Comparison of ENCODE assay signal across 14 cellular contexts in the genomic region with DNA sequence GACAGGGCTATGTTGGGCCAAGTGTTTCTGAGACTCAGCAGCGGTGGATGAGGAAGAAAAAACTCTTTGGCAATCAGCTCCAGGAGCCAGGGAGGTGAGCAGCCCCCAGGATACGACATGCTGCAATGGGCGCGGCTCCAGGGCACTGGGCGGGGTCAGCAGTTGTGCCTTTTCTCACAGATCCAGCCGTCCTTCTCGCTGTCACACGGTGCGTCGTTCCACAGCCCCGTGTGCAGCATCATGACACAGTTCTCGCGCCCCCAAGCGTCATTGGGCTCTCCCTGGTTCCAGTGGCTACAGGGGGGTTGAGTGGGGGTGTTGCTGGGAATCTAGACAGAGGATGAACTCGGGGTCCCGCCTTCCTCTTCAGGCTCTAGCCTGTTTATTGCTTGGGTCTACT. TPM values are rescaled to one million over a fixed set of nuclear protein-coding genes. Genes with fewer than 3 reads are reported as not detected.
A peak's percentile ranks its signal among the peaks of the same experiment; 100 is the strongest.
DNase-seq lines count a peak whose midpoint lies in the region; ATAC-seq and TF ChIP-seq lines count a peak whose summit lies in the region.
"Had no signal": no experiment of that assay in that cellular context is flagged by ENCODE, and none has a peak within 500 bp of the region (broad histone marks: within the 10 kb centered on the region; RNA-seq: fewer than 3 reads in every experiment).

No MANE protein-coding gene starts in this region.

- H3K36me3 Mint-ChIP-seq in naive B cell = peaks cover 0 to 7% of the 10 kb centered on the region in 2 donors

- no peak for TF ChIP-seq POLR2A in GM18505 (IDR thresholded peaks at IDR 0.05; ENCODE audit: borderline replicate concordance, extremely low read depth, insufficient read depth, insufficient read length)

- DNase-seq in SIG-M5 treated with dmso at 0.1 percent for 504 hours (lab: John Stamatoyannopoulos, UW; ENCODE audit: unreplicated experiment) = peak; percentile 57
- no peak for DNase-seq in SIG-M5 (lab: John Stamatoyannopoulos, UW)
- DNase-seq in NCI-H1105 treated with DMSO at 0.1 percent for 48 hours (lab: John Stamatoyannopoulos, UW) = peak; percentile 21
- peak; percentile 47 for DNase-seq in naive B cell
- no peak for DNase-seq in NCI-H774 (lab: John Stamatoyannopoulos, UW)
- DNase-seq: activated naive CD4-positive, alpha-beta T cell treated with anti-CD3 and anti-CD28 coated beads for 36 hours; Calu3; cortex of kidney; NCI-H1092; NCI-H226; WERI-Rb-1 had no signal

- ATAC-seq in naive B cell (ENCODE audit: low read depth in 2 of 2) = peak; percentile 67
- ATAC-seq in GM18505 (IDR thresholded peaks at IDR 0.05; ENCODE audit: unreplicated experiment) = no peak
- ATAC-seq: left lobe of liver had no signal

- peak overlapping the region; percentile 70 to 92 (median 84) for H3K4me3 Mint-ChIP-seq in naive B cell
- H3K4me3 Mint-ChIP-seq: activated naive CD4-positive, alpha-beta T cell treated with anti-CD3 and anti-CD28 coated beads for 36 hours had no signal

- peaks cover 10 to 35% (median 33%) of the 10 kb centered on the region in 3 donors for H3K27me3 Mint-ChIP-seq in naive B cell

- peaks cover 30 to 56% (median 37%) of the 10 kb centered on the region in 3 donors for H3K4me1 Mint-ChIP-seq in naive B cell

- peak overlapping the region; percentile 66 to 96 (median 84) for H3K27ac Mint-ChIP-seq in naive B cell
- H3K27ac Mint-ChIP-seq: activated naive CD4-positive, alpha-beta T cell treated with anti-CD3 and anti-CD28 coated beads for 36 hours had no signal

- H3K9me3 Mint-ChIP-seq in naive B cell = peaks cover 0 to 5% (median 0%) of the 10 kb centered on the region in 7 donors
- H3K9me3 Mint-ChIP-seq: activated naive CD4-positive, alpha-beta T cell treated with anti-CD3 and anti-CD28 coated beads for 36 hours had no signal

RNA-seq across cellular contexts. Expression of a gene that starts 2.7 kb away (rescaled TPM):
- 1 to 10 TPM; 1.4 to 3.2 (median 1.8) TPM for polyA plus RNA-seq in naive B cell (ENCODE audit: low read depth in 6 of 6)
- polyA plus RNA-seq: hepatocyte had no signal

RNA-seq across cellular contexts. Expression of a gene that starts 18.1 kb away (rescaled TPM):
- polyA plus RNA-seq in naive B cell (ENCODE audit: low read depth in 6 of 6) = not detected
- polyA plus RNA-seq: hepatocyte had no signal

RNA-seq across cellular contexts. Expression of a gene that starts 27.3 kb away (rescaled TPM):
- polyA plus RNA-seq in naive B cell (ENCODE audit: low read depth in 6 of 6) = 100 to 1,000 TPM; 613 to 938 (median 691) TPM
- polyA plus RNA-seq: hepatocyte had no signal

RNA-seq across cellular contexts. Expression of a gene that starts 33.8 kb away (rescaled TPM):
- polyA plus RNA-seq in naive B cell (ENCODE audit: low read depth in 6 of 6) = under 1 TPM in 3 of 6 donors, not detected in 3; 0.17 to 0.41 (median 0.21) TPM
- polyA plus RNA-seq: hepatocyte had no signal

RNA-seq across cellular contexts. Expression of a gene that starts 48.6 kb away (rescaled TPM):
- polyA plus RNA-seq in naive B cell (ENCODE audit: low read depth in 6 of 6) = 100 to 1,000 TPM; 171 to 260 (median 224) TPM

Comparison
In these comparisons a context has a peak if more than half of its experiments do, and no peak if none do; other contexts are left out.
1. DNase-seq: peak in SIG-M5 treated with dmso at 0.1 percent for 504 hours (single experiment), NCI-H1105 treated with DMSO at 0.1 percent for 48 hours (single experiment) and naive B cell (single experiment); none in SIG-M5 (single experiment) and NCI-H774 (single experiment).